Comparison of ENCODE assay signal across 2 cellular contexts in genomic region chr6:111027219-111027618, GRCh38.
TF ChIP-seq lines count a peak whose summit lies in the region.

No MANE protein-coding gene starts in this region.

TF ChIP-seq in GM12878, 131 proteins besides CTCF, POLR2A, EP300 and RAD21:
- TF ChIP-seq BHLHE40 (IDR thresholded peaks at IDR 0.05; ENCODE audit: borderline replicate concordance in 1 of 2, low read depth in 2 of 2, low read length in 1 of 2) (no peak), NR2F1 (conservative IDR thresholded peaks at IDR 0.05) (no peak), SIX5 (IDR thresholded peaks at IDR 0.05; ENCODE audit: low read depth, low read length, severe bottlenecking) (no peak), SMAD1 (IDR thresholded peaks at IDR 0.05; ENCODE audit: low read depth, partially characterized antibody) (no peak), EED (IDR thresholded peaks at IDR 0.05; ENCODE audit: low read depth) (no peak), POLR2AphosphoS2 (IDR thresholded peaks at IDR 0.05; ENCODE audit: low read depth, low read length) (no peak), NKRF (conservative IDR thresholded peaks at IDR 0.05) (no peak), DPF2 (IDR thresholded peaks at IDR 0.05) (no peak), ESRRA (IDR thresholded peaks at IDR 0.05; ENCODE audit: low read length) (no peak), WRNIP1 (IDR thresholded peaks at IDR 0.05; ENCODE audit: borderline replicate concordance, low read depth, low read length) (no peak), KLF5 (IDR thresholded peaks at IDR 0.05; ENCODE audit: partially characterized antibody) (no peak), NR2C1 (IDR thresholded peaks at IDR 0.05) (no peak), FOXM1 (IDR thresholded peaks at IDR 0.05; ENCODE audit: low read depth, low read length) (no peak)
- TF ChIP-seq, protein P1, sequence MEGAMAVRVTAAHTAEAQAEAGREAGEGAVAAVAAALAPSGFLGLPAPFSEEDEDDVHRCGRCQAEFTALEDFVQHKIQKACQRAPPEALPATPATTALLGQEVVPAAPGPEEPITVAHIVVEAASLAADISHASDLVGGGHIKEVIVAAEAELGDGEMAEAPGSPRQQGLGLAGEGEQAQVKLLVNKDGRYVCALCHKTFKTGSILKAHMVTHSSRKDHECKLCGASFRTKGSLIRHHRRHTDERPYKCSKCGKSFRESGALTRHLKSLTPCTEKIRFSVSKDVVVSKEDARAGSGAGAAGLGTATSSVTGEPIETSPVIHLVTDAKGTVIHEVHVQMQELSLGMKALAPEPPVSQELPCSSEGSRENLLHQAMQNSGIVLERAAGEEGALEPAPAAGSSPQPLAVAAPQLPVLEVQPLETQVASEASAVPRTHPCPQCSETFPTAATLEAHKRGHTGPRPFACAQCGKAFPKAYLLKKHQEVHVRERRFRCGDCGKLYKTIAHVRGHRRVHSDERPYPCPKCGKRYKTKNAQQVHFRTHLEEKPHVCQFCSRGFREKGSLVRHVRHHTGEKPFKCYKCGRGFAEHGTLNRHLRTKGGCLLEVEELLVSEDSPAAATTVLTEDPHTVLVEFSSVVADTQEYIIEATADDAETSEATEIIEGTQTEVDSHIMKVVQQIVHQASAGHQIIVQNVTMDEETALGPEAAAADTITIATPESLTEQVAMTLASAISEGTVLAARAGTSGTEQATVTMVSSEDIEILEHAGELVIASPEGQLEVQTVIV (IDR thresholded peaks at IDR 0.05; ENCODE audit: borderline replicate concordance, partially characterized antibody): no peak
- TF ChIP-seq, protein P2, sequence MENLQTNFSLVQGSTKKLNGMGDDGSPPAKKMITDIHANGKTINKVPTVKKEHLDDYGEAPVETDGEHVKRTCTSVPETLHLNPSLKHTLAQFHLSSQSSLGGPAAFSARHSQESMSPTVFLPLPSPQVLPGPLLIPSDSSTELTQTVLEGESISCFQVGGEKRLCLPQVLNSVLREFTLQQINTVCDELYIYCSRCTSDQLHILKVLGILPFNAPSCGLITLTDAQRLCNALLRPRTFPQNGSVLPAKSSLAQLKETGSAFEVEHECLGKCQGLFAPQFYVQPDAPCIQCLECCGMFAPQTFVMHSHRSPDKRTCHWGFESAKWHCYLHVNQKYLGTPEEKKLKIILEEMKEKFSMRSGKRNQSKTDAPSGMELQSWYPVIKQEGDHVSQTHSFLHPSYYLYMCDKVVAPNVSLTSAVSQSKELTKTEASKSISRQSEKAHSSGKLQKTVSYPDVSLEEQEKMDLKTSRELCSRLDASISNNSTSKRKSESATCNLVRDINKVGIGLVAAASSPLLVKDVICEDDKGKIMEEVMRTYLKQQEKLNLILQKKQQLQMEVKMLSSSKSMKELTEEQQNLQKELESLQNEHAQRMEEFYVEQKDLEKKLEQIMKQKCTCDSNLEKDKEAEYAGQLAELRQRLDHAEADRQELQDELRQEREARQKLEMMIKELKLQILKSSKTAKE (IDR thresholded peaks at IDR 0.05; ENCODE audit: low read depth, poor library complexity, severe bottlenecking): no peak

TF ChIP-seq in GM12891, 5 proteins besides CTCF, POLR2A, EP300 and RAD21:
- TF ChIP-seq POLR2AphosphoS5 (IDR thresholded peaks at IDR 0.05; ENCODE audit: low read depth, low read length) (no peak), SPI1 (IDR thresholded peaks at IDR 0.05; ENCODE audit: low read depth, low read length) (no peak), POU2F2 (IDR thresholded peaks at IDR 0.05; ENCODE audit: low read depth, low read length) (no peak), PAX5 (IDR thresholded peaks at IDR 0.05; ENCODE audit: insufficient read depth, low read length, severe bottlenecking) (no peak), TAF1 (IDR thresholded peaks at IDR 0.05; ENCODE audit: low read depth, low read length) (no peak)
